Comparison of ENCODE assay signal across 16 cellular contexts in the genomic region with DNA sequence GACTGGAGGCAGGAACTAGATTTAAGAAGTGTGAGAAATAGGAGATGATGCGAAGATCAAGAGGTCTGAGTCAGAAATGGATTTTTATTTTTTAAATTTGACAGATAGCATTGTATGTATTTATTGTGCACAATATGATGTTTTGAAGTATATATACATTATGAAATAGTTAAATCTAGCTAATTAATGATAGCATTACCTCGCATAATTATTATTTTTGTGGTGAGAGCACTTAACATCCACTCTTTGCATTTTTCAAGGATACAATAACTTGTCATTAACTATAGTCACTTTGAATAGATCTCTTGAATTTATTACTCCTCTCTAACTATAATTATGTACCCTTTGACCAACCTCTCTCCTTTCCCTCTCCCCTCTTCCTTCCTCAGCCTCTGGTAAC. TPM values are rescaled to one million over a fixed set of nuclear protein-coding genes. Genes with fewer than 3 reads are reported as not detected.
DNase-seq lines count a peak whose midpoint lies in the region; ATAC-seq and TF ChIP-seq lines count a peak whose summit lies in the region.
"Had no signal": no experiment of that assay in that cellular context is flagged by ENCODE, and none has a peak within 500 bp of the region (broad histone marks: within the 10 kb centered on the region; RNA-seq: fewer than 3 reads in every experiment).

No MANE protein-coding gene starts in this region.

- H3K27ac Mint-ChIP-seq in brain: peak overlapping the region in 4 of 5 experiments; percentile 26 to 80 (median 62)
- H3K27ac Mint-ChIP-seq: CD14-positive monocyte; CD8-positive, alpha-beta T cell had no signal

- ATAC-seq in HG03095 (IDR thresholded peaks at IDR 0.05; ENCODE audit: unreplicated experiment): no peak
- ATAC-seq: CD8-positive, alpha-beta T cell; HCT116 had no signal

- no peak overlapping the region for H2BK5ac ChIP-seq in neuronal stem cell (ENCODE audit: low read length)

- CTCF ChIA-PET in HEK293 (lab: Yijun Ruan, JAX): interaction anchor here (0.5 kb wide), 1 partner anchor 154 kb away, joined by 4 read pairs; no protein-coding TSS in a partner anchor

- H3K27ac ChIP-seq in HEK293 (ENCODE audit: extremely low read depth, low read depth, low read length): no peak overlapping the region
- peak overlapping the region; percentile 84 for H3K27ac ChIP-seq in neuronal stem cell (replicated peaks; ENCODE audit: low read length)
- H3K27ac ChIP-seq: GM23248 had no signal

- peak overlapping the region; percentile 90 to 95 (median 93) for H3K4me3 Mint-ChIP-seq in brain
- H3K4me3 Mint-ChIP-seq: CD8-positive, alpha-beta T cell had no signal

- no peak overlapping the region for H2BK120ac ChIP-seq in neuronal stem cell (ENCODE audit: low read depth, low read length)

- peak overlapping the region; percentile 58 for H3K4me2 ChIP-seq in neuronal stem cell (ENCODE audit: insufficient read depth, low read length, poor library complexity, severe bottlenecking)

- H3K9me3 ChIP-seq in HEK293 (ENCODE audit: control insufficient read depth, insufficient read depth, low read depth, low read length): no peaks in the 10 kb centered on the region
- H3K9me3 ChIP-seq in neuronal stem cell (replicated peaks in 1 of 2; ENCODE audit: control insufficient read depth in 2 of 2, insufficient read depth in 1 of 2, low read depth in 1 of 2, low read length in 2 of 2): peaks cover 0 to 27% of the 10 kb centered on the region in 2 donors

- no peak overlapping the region for H3K14ac ChIP-seq in neuronal stem cell (ENCODE audit: low read length)

- H3K9me3 Mint-ChIP-seq in brain: peaks cover 3 to 18% (median 10%) of the 10 kb centered on the region in 5 experiments
- H3K9me3 Mint-ChIP-seq: CD14-positive monocyte; CD8-positive, alpha-beta T cell had no signal

- H2BK12ac ChIP-seq in neuronal stem cell (ENCODE audit: low read length): no peak overlapping the region

- no peak overlapping the region for H3K23ac ChIP-seq in neuronal stem cell (ENCODE audit: low read depth, low read length, poor library complexity)

- H3K27me3 Mint-ChIP-seq in brain: peaks cover 22% of the 10 kb centered on the region

- POLR2A ChIA-PET in HEK293 (lab: Yijun Ruan, JAX): no interaction called here

- no peaks in the 10 kb centered on the region; a peak in 1 of 3 replicates for H3K36me3 ChIP-seq in HEK293 (ENCODE audit: control insufficient read depth in 2 of 2, insufficient read depth in 1 of 2, low read length in 2 of 2)
- peaks cover 0 to 20% of the 10 kb centered on the region in 2 donors for H3K36me3 ChIP-seq in neuronal stem cell (replicated peaks in 1 of 2; ENCODE audit: control insufficient read depth in 2 of 2, insufficient read depth in 2 of 2, low read length in 2 of 2)

- H4K91ac ChIP-seq in neuronal stem cell (ENCODE audit: low read depth, low read length, poor library complexity): no peak overlapping the region

- no peak overlapping the region for H3K4me3 ChIP-seq in HEK293 (ENCODE audit: low read depth, low read length)
- peak overlapping the region in 1 of 2 donors; percentile 87 for H3K4me3 ChIP-seq in neuronal stem cell (ENCODE audit: low read length in 2 of 2)
- H3K4me3 ChIP-seq: GM23248 had no signal

- WGBS in neuronal stem cell (ENCODE audit: extremely low coverage in 2 of 2, insufficient read length in 2 of 2, insufficient replicate concordance in 1 of 2), 2 donors: no CpG with 5 or more reads among the region's 2 CpGs

- H3K4ac ChIP-seq in neuronal stem cell (ENCODE audit: low read length): no peak overlapping the region

- no peak overlapping the region for H2AK5ac ChIP-seq in neuronal stem cell (ENCODE audit: low read depth, low read length)

- H4K8ac ChIP-seq in neuronal stem cell (ENCODE audit: low read depth, low read length): no peak overlapping the region

- no peaks in the 10 kb centered on the region for H3K27me3 ChIP-seq in neuronal stem cell (ENCODE audit: control insufficient read depth in 3 of 3, insufficient read depth in 3 of 3, low read depth in 1 of 3, low read length in 3 of 3)

- TF ChIP-seq CTCF in HEK293 (tag by site-specific recombination; IDR thresholded peaks at IDR 0.05) (no peak), brain (conservative IDR thresholded peaks at IDR 0.05) (no peak)

- H3K4me1 ChIP-seq in HEK293 (ENCODE audit: control insufficient read depth, insufficient read depth, low read length) (peaks cover 34% of the 10 kb centered on the region), neuronal stem cell (ENCODE audit: control insufficient read depth in 2 of 2, insufficient read depth in 1 of 2, low read depth in 1 of 2, low read length in 2 of 2) (peaks cover 8 to 14% of the 10 kb centered on the region in 2 donors)

- no peak overlapping the region for H3K9ac ChIP-seq in neuronal stem cell (ENCODE audit: low read depth, low read length, poor library complexity)
- H3K9ac ChIP-seq: GM23248 had no signal

- DNase-seq in NCI-H1417 treated with DMSO at 0.1 percent for 48 hours (lab: John Stamatoyannopoulos, UW): peak; percentile 86
- DNase-seq in neuronal stem cell (ENCODE audit: low spot score): no peak
- no peak for DNase-seq in hypothalamus (lab: John Stamatoyannopoulos, UW)
- DNase-seq in NCI-H187 treated with DMSO at 0.1 percent for 48 hours (lab: John Stamatoyannopoulos, UW): no peak
- DNase-seq: CD8-positive, alpha-beta T cell; COR-L47; DMS153; DMS79 treated with DMSO at 0.1 percent for 48 hours; EL; GM23248 had no signal

- no peak overlapping the region for H3K18ac ChIP-seq in neuronal stem cell (ENCODE audit: low read length)

- H3K4me1 Mint-ChIP-seq in brain: peaks cover 63% of the 10 kb centered on the region
- H3K4me1 Mint-ChIP-seq: CD14-positive monocyte had no signal

- peaks cover 7% of the 10 kb centered on the region for H3K79me1 ChIP-seq in neuronal stem cell (ENCODE audit: low read depth, low read length)

- no peak overlapping the region for H2AFZ ChIP-seq in neuronal stem cell (ENCODE audit: low read length)
- H2AFZ ChIP-seq: GM23248 had no signal

- peaks cover 23% of the 10 kb centered on the region for H3K36me3 Mint-ChIP-seq in brain
- H3K36me3 Mint-ChIP-seq: CD14-positive monocyte; CD8-positive, alpha-beta T cell had no signal

- H2BK15ac ChIP-seq in neuronal stem cell (ENCODE audit: low read length): no peak overlapping the region

TF ChIP-seq in HEK293, 187 proteins besides CTCF, POLR2A, EP300 and RAD21:
- TF ChIP-seq SP7 (tag by site-specific recombination; IDR thresholded peaks at IDR 0.05) (peak; percentile 95), ZNF843 (tag by site-specific recombination; IDR thresholded peaks at IDR 0.05) (no peak)
TF ChIP-seq in HEK293: peak in this region for 1.

RNA-seq across cellular contexts. Expression of a gene that starts 3.7 kb away (rescaled TPM):
- polyA plus RNA-seq in brain (ENCODE audit: insufficient read depth, low read depth, low replicate concordance): 44.8 TPM
- polyA plus RNA-seq in neuronal stem cell (2013, experiment 1 of 2): 180 TPM
- polyA plus RNA-seq in neuronal stem cell (2013, experiment 2 of 2): 179 TPM
- polyA plus RNA-seq: BJ, CD14-positive monocyte had no signal
